In the genomic region with DNA sequence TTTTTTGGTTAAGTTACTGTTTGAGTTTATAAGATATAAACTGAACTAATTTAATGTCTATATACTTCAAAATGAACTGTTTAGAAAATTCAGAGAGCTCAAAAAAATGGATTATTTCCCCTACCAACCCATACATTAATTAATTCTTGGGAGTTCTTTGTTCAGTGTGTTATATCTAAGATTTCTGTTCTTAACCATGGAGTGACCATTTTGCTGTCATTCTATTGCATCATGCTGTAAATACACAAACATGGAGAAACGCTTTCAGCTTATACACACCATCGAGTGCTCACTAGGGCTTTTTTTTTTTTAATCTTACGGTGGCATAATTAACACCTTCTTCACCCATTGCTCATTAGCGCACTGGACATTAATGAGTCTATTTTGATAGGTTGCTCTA, we compare ENCODE assay signal across 1 cellular context.
TF ChIP-seq lines count a peak whose summit lies in the region.

No MANE protein-coding gene starts in this region.

TF ChIP-seq in K562, 482 proteins besides CTCF, POLR2A, EP300 and RAD21 (continued from another document and continues in another):
- TF ChIP-seq MEIS2 (IDR thresholded peaks at IDR 0.05; ENCODE audit: partially characterized antibody) = no peak
- TF ChIP-seq SMARCC2 (IDR thresholded peaks at IDR 0.05; ENCODE audit: low read depth) = no peak
- TF ChIP-seq TAF9B (IDR thresholded peaks at IDR 0.05; ENCODE audit: partially characterized antibody) = no peak
- TF ChIP-seq, protein P1, sequence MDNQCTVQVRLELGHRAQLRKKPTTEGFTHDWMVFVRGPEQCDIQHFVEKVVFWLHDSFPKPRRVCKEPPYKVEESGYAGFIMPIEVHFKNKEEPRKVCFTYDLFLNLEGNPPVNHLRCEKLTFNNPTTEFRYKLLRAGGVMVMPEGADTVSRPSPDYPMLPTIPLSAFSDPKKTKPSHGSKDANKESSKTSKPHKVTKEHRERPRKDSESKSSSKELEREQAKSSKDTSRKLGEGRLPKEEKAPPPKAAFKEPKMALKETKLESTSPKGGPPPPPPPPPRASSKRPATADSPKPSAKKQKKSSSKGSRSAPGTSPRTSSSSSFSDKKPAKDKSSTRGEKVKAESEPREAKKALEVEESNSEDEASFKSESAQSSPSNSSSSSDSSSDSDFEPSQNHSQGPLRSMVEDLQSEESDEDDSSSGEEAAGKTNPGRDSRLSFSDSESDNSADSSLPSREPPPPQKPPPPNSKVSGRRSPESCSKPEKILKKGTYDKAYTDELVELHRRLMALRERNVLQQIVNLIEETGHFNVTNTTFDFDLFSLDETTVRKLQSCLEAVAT (IDR thresholded peaks at IDR 0.05) = no peak
- no peak for TF ChIP-seq NR3C1 (CRISPR knock-in tag; IDR thresholded peaks at IDR 0.05)
- no peak for TF ChIP-seq LCOR (CRISPR knock-in tag; IDR thresholded peaks at IDR 0.05)
- TF ChIP-seq, protein P2, sequence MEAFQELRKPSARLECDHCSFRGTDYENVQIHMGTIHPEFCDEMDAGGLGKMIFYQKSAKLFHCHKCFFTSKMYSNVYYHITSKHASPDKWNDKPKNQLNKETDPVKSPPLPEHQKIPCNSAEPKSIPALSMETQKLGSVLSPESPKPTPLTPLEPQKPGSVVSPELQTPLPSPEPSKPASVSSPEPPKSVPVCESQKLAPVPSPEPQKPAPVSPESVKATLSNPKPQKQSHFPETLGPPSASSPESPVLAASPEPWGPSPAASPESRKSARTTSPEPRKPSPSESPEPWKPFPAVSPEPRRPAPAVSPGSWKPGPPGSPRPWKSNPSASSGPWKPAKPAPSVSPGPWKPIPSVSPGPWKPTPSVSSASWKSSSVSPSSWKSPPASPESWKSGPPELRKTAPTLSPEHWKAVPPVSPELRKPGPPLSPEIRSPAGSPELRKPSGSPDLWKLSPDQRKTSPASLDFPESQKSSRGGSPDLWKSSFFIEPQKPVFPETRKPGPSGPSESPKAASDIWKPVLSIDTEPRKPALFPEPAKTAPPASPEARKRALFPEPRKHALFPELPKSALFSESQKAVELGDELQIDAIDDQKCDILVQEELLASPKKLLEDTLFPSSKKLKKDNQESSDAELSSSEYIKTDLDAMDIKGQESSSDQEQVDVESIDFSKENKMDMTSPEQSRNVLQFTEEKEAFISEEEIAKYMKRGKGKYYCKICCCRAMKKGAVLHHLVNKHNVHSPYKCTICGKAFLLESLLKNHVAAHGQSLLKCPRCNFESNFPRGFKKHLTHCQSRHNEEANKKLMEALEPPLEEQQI (IDR thresholded peaks at IDR 0.05) = no peak
- TF ChIP-seq RCOR1 (IDR thresholded peaks at IDR 0.05; ENCODE audit: borderline replicate concordance in 1 of 2, low read depth in 2 of 2, low read length in 2 of 2) = no peak
- TF ChIP-seq IFI16 (CRISPR knock-in tag; IDR thresholded peaks at IDR 0.05) = peak; percentile 80; the same call in 1 of the 2 replicates
- TF ChIP-seq NBN (IDR thresholded peaks at IDR 0.05; ENCODE audit: low read depth) = no peak
- TF ChIP-seq ZNF184 (CRISPR knock-in tag; IDR thresholded peaks at IDR 0.05) = no peak
- TF ChIP-seq CXXC5 (CRISPR knock-in tag; IDR thresholded peaks at IDR 0.05) = peak; percentile 80
- TF ChIP-seq PTTG1 (tag; IDR thresholded peaks at IDR 0.05; ENCODE audit: low read depth) = peak; percentile 60; the same call in 1 of the 2 replicates
- no peak for TF ChIP-seq ZNF324 (CRISPR knock-in tag; IDR thresholded peaks at IDR 0.05)
- peak; percentile 87 for TF ChIP-seq ZNF311 (CRISPR knock-in tag; IDR thresholded peaks at IDR 0.05)
- TF ChIP-seq ZNF212 (CRISPR knock-in tag; IDR thresholded peaks at IDR 0.05) = no peak
- no peak for TF ChIP-seq NCOA2 (IDR thresholded peaks at IDR 0.05; ENCODE audit: partially characterized antibody in 2 of 2)
- TF ChIP-seq, protein P3, sequence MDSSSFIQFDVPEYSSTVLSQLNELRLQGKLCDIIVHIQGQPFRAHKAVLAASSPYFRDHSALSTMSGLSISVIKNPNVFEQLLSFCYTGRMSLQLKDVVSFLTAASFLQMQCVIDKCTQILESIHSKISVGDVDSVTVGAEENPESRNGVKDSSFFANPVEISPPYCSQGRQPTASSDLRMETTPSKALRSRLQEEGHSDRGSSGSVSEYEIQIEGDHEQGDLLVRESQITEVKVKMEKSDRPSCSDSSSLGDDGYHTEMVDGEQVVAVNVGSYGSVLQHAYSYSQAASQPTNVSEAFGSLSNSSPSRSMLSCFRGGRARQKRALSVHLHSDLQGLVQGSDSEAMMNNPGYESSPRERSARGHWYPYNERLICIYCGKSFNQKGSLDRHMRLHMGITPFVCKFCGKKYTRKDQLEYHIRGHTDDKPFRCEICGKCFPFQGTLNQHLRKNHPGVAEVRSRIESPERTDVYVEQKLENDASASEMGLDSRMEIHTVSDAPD (CRISPR knock-in tag; IDR thresholded peaks at IDR 0.05) = peak; percentile 59; the same call in 1 of the 2 replicates
- TF ChIP-seq KDM5B (IDR thresholded peaks at IDR 0.05; ENCODE audit: insufficient replicate concordance, low read depth, low read length) = no peak
- TF ChIP-seq CSDE1 (IDR thresholded peaks at IDR 0.05) = no peak
- no peak for TF ChIP-seq ZNF12 (CRISPR knock-in tag; IDR thresholded peaks at IDR 0.05)
- peak; percentile 46; the same call in 1 of the 2 replicates for TF ChIP-seq PTRF (tag; IDR thresholded peaks at IDR 0.05)
- TF ChIP-seq ERF (CRISPR knock-in tag; IDR thresholded peaks at IDR 0.05) = no peak
- TF ChIP-seq, protein P4, sequence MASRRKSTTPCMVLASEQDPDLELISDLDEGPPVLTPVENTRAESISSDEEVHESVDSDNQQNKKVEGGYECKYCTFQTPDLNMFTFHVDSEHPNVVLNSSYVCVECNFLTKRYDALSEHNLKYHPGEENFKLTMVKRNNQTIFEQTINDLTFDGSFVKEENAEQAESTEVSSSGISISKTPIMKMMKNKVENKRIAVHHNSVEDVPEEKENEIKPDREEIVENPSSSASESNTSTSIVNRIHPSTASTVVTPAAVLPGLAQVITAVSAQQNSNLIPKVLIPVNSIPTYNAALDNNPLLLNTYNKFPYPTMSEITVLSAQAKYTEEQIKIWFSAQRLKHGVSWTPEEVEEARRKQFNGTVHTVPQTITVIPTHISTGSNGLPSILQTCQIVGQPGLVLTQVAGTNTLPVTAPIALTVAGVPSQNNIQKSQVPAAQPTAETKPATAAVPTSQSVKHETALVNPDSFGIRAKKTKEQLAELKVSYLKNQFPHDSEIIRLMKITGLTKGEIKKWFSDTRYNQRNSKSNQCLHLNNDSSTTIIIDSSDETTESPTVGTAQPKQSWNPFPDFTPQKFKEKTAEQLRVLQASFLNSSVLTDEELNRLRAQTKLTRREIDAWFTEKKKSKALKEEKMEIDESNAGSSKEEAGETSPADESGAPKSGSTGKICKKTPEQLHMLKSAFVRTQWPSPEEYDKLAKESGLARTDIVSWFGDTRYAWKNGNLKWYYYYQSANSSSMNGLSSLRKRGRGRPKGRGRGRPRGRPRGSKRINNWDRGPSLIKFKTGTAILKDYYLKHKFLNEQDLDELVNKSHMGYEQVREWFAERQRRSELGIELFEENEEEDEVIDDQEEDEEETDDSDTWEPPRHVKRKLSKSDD (conservative IDR thresholded peaks at IDR 0.05; ENCODE audit: low read length) = no peak
- TF ChIP-seq, protein P5, sequence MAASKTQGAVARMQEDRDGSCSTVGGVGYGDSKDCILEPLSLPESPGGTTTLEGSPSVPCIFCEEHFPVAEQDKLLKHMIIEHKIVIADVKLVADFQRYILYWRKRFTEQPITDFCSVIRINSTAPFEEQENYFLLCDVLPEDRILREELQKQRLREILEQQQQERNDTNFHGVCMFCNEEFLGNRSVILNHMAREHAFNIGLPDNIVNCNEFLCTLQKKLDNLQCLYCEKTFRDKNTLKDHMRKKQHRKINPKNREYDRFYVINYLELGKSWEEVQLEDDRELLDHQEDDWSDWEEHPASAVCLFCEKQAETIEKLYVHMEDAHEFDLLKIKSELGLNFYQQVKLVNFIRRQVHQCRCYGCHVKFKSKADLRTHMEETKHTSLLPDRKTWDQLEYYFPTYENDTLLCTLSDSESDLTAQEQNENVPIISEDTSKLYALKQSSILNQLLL (CRISPR knock-in tag; IDR thresholded peaks at IDR 0.05; ENCODE audit: borderline replicate concordance) = no peak
- TF ChIP-seq DDX20 (tag; IDR thresholded peaks at IDR 0.05; ENCODE audit: low read depth) = peak; percentile 76; the same call in 1 of the 2 replicates
- peak; percentile 68 for TF ChIP-seq BACH1 (tag; IDR thresholded peaks at IDR 0.05)
- TF ChIP-seq KLF6 (CRISPR knock-in tag; IDR thresholded peaks at IDR 0.05; ENCODE audit: borderline replicate concordance) = peak; percentile 84; the same call in 1 of the 2 replicates
- TF ChIP-seq, protein P6, sequence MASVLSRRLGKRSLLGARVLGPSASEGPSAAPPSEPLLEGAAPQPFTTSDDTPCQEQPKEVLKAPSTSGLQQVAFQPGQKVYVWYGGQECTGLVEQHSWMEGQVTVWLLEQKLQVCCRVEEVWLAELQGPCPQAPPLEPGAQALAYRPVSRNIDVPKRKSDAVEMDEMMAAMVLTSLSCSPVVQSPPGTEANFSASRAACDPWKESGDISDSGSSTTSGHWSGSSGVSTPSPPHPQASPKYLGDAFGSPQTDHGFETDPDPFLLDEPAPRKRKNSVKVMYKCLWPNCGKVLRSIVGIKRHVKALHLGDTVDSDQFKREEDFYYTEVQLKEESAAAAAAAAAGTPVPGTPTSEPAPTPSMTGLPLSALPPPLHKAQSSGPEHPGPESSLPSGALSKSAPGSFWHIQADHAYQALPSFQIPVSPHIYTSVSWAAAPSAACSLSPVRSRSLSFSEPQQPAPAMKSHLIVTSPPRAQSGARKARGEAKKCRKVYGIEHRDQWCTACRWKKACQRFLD (CRISPR knock-in tag; IDR thresholded peaks at IDR 0.05) = no peak
- TF ChIP-seq GTF2F1 (IDR thresholded peaks at IDR 0.05; ENCODE audit: low read depth, low read length) = no peak
- TF ChIP-seq MAZ (CRISPR knock-in tag; conservative IDR thresholded peaks at IDR 0.05 in 1 of 2, IDR thresholded peaks at IDR 0.05 in 1 of 2) = no peak
- no peak for TF ChIP-seq SREBF2 (CRISPR knock-in tag; IDR thresholded peaks at IDR 0.05)
- TF ChIP-seq RFX5 (IDR thresholded peaks at IDR 0.05; ENCODE audit: low read depth, low read length) = no peak
- peak; percentile 29; the same call in 1 of the 2 replicates for TF ChIP-seq ZNF79 (CRISPR knock-in tag; IDR thresholded peaks at IDR 0.05; ENCODE audit: low read depth)
- TF ChIP-seq, protein P7, sequence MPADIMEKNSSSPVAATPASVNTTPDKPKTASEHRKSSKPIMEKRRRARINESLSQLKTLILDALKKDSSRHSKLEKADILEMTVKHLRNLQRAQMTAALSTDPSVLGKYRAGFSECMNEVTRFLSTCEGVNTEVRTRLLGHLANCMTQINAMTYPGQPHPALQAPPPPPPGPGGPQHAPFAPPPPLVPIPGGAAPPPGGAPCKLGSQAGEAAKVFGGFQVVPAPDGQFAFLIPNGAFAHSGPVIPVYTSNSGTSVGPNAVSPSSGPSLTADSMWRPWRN (IDR thresholded peaks at IDR 0.05; ENCODE audit: low read depth) = no peak
- no peak for TF ChIP-seq TAF15 (IDR thresholded peaks at IDR 0.05; ENCODE audit: low read depth, low read length)
- TF ChIP-seq SMARCA5 (IDR thresholded peaks at IDR 0.05) = no peak
- no peak for TF ChIP-seq BDP1 (IDR thresholded peaks at IDR 0.05; ENCODE audit: insufficient read depth, insufficient read length)
- TF ChIP-seq RBM25 (IDR thresholded peaks at IDR 0.05; ENCODE audit: low read depth, low read length, severe bottlenecking) = no peak
- TF ChIP-seq, protein P8, sequence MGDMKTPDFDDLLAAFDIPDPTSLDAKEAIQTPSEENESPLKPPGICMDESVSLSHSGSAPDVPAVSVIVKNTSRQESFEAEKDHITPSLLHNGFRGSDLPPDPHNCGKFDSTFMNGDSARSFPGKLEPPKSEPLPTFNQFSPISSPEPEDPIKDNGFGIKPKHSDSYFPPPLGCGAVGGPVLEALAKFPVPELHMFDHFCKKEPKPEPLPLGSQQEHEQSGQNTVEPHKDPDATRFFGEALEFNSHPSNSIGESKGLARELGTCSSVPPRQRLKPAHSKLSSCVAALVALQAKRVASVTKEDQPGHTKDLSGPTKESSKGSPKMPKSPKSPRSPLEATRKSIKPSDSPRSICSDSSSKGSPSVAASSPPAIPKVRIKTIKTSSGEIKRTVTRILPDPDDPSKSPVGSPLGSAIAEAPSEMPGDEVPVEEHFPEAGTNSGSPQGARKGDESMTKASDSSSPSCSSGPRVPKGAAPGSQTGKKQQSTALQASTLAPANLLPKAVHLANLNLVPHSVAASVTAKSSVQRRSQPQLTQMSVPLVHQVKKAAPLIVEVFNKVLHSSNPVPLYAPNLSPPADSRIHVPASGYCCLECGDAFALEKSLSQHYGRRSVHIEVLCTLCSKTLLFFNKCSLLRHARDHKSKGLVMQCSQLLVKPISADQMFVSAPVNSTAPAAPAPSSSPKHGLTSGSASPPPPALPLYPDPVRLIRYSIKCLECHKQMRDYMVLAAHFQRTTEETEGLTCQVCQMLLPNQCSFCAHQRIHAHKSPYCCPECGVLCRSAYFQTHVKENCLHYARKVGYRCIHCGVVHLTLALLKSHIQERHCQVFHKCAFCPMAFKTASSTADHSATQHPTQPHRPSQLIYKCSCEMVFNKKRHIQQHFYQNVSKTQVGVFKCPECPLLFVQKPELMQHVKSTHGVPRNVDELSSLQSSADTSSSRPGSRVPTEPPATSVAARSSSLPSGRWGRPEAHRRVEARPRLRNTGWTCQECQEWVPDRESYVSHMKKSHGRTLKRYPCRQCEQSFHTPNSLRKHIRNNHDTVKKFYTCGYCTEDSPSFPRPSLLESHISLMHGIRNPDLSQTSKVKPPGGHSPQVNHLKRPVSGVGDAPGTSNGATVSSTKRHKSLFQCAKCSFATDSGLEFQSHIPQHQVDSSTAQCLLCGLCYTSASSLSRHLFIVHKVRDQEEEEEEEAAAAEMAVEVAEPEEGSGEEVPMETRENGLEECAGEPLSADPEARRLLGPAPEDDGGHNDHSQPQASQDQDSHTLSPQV (IDR thresholded peaks at IDR 0.05) = peak; percentile 69
- no peak for TF ChIP-seq ZFX (CRISPR knock-in tag; IDR thresholded peaks at IDR 0.05)
- no peak for TF ChIP-seq NR2F6 (CRISPR knock-in tag; IDR thresholded peaks at IDR 0.05)
- TF ChIP-seq PYGO2 (tag; IDR thresholded peaks at IDR 0.05) = no peak
- TF ChIP-seq MCM5 (IDR thresholded peaks at IDR 0.05; ENCODE audit: low read depth) = no peak
- TF ChIP-seq, protein P9, sequence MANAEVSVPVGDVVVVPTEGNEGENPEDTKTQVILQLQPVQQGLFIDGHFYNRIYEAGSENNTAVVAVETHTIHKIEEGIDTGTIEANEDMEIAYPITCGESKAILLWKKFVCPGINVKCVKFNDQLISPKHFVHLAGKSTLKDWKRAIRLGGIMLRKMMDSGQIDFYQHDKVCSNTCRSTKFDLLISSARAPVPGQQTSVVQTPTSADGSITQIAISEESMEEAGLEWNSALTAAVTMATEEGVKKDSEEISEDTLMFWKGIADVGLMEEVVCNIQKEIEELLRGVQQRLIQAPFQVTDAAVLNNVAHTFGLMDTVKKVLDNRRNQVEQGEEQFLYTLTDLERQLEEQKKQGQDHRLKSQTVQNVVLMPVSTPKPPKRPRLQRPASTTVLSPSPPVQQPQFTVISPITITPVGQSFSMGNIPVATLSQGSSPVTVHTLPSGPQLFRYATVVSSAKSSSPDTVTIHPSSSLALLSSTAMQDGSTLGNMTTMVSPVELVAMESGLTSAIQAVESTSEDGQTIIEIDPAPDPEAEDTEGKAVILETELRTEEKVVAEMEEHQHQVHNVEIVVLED (CRISPR knock-in tag; IDR thresholded peaks at IDR 0.05) = no peak
- TF ChIP-seq ZNF589 (CRISPR knock-in tag; IDR thresholded peaks at IDR 0.05; ENCODE audit: low read depth) = peak; percentile 69; the same call in 1 of the 2 replicates
- TF ChIP-seq CREB1 (IDR thresholded peaks at IDR 0.05) = no peak
- no peak for TF ChIP-seq CREB1 (CRISPR knock-in tag; IDR thresholded peaks at IDR 0.05)
- TF ChIP-seq ZNF175 (CRISPR knock-in tag; IDR thresholded peaks at IDR 0.05; ENCODE audit: low read depth) = peak; percentile 96
- TF ChIP-seq MAFF (IDR thresholded peaks at IDR 0.05; ENCODE audit: low read length) = no peak
